ENCODE assay signal across 12 cellular contexts in genomic region chr17:69061901-69062556, GRCh38. TPM values are rescaled to one million over a fixed set of nuclear protein-coding genes. Genes with fewer than 3 reads are reported as not detected.
"Had no signal": no experiment of that assay in that cellular context is flagged by ENCODE, and none has a peak within 500 bp of the region (broad histone marks: within the 10 kb centered on the region; RNA-seq: fewer than 3 reads in every experiment).

No MANE protein-coding gene starts in this region.

- DNase-seq: activated CD4-positive, alpha-beta memory T cell treated with anti-CD3 and anti-CD28 coated beads, Interleukin-2, amount 10 ng/mL, durations not matched to agents 7 days and 5 days; activated CD4-positive, alpha-beta T cell treated with anti-CD3 and anti-CD28 coated beads for 36 hours; activated effector memory CD4-positive, alpha-beta T cell treated with Interleukin-2 at 50 U/mL for 16 hours; activated naive CD4-positive, alpha-beta T cell treated with anti-CD3 and anti-CD28 coated beads, Interleukin-2, amount 50 U/mL, for 16 hours; activated T-cell treated with anti-CD3 and anti-CD28 coated beads, Interleukin-2, amount 50 U/mL, for 4 hours; adrenal gland; foreskin melanocyte; natural killer cell; stimulated activated naive CD8-positive, alpha-beta T cell treated with anti-CD3 and anti-CD28 coated beads, Interleukin-15, Interleukin-2, amounts not matched to agents 100 U/mL and 50 U/mL, for 24 hours; T-helper 2 cell; upper lobe of left lung had no signal

- H3K36me3 ChIP-seq: adrenal gland, upper lobe of left lung had no signal

- ATAC-seq: activated CD4-positive, alpha-beta T cell treated with anti-CD3 and anti-CD28 coated beads for 36 hours; activated T-cell treated with anti-CD3 and anti-CD28 coated beads, Interleukin-2, amount 50 U/mL, for 4 hours; esophagus mucosa; natural killer cell; stimulated activated naive CD8-positive, alpha-beta T cell treated with anti-CD3 and anti-CD28 coated beads, Interleukin-15, Interleukin-2, amounts not matched to agents 100 U/mL and 50 U/mL, for 24 hours had no signal

- H3K27ac ChIP-seq: upper lobe of left lung had no signal

- H3K4me3 ChIP-seq: adrenal gland, upper lobe of left lung had no signal

- H3K9me3 ChIP-seq: adrenal gland, upper lobe of left lung had no signal

- H3K27me3 ChIP-seq: adrenal gland, upper lobe of left lung had no signal

RNA-seq across cellular contexts. Expression of gene ABCA9, which starts 1.3 kb away (rescaled TPM):
- total RNA-seq: activated CD4-positive, alpha-beta T cell treated with anti-CD3 and anti-CD28 coated beads for 36 hours; activated T-cell treated with anti-CD3 and anti-CD28 coated beads, Interleukin-2, amount 50 U/mL, for 4 hours had no signal
